In the genomic region with DNA sequence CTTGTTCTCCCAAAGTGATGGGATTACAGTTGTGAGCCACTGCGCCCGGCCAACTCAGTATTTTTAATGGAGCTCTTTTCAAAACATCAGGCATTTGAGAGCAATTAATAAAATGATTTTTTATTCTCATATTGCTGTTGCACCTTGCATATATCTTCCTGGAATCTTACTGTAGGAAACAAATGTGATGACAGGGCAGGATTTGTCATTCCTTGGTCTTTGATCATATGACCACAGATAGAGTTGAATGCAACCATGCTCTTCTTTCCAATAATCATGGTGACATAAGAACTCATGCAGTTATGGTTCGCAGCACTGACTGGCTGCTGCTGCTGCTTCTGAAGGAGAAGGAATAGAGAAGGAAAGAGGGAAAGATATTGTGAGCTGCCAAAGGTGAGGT, we compare ENCODE assay signal across 3 cellular contexts.
TF ChIP-seq lines count a peak whose summit lies in the region.

No MANE protein-coding gene starts in this region.

TF ChIP-seq in A549, 52 proteins besides CTCF, POLR2A, EP300 and RAD21:
- TF ChIP-seq, protein P1, sequence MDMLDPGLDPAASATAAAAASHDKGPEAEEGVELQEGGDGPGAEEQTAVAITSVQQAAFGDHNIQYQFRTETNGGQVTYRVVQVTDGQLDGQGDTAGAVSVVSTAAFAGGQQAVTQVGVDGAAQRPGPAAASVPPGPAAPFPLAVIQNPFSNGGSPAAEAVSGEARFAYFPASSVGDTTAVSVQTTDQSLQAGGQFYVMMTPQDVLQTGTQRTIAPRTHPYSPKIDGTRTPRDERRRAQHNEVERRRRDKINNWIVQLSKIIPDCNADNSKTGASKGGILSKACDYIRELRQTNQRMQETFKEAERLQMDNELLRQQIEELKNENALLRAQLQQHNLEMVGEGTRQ (IDR thresholded peaks at IDR 0.05) = no peak
- no peak for TF ChIP-seq TP53 (CRISPR knock-in tag; IDR thresholded peaks at IDR 0.05)
- no peak for TF ChIP-seq CHD4 (IDR thresholded peaks at IDR 0.05; ENCODE audit: borderline replicate concordance)
- TF ChIP-seq CHD2 (IDR thresholded peaks at IDR 0.05; ENCODE audit: low read length, partially characterized antibody) = no peak
- no peak for TF ChIP-seq RNF2 (IDR thresholded peaks at IDR 0.05; ENCODE audit: borderline replicate concordance, low read depth)
- TF ChIP-seq, protein P2, sequence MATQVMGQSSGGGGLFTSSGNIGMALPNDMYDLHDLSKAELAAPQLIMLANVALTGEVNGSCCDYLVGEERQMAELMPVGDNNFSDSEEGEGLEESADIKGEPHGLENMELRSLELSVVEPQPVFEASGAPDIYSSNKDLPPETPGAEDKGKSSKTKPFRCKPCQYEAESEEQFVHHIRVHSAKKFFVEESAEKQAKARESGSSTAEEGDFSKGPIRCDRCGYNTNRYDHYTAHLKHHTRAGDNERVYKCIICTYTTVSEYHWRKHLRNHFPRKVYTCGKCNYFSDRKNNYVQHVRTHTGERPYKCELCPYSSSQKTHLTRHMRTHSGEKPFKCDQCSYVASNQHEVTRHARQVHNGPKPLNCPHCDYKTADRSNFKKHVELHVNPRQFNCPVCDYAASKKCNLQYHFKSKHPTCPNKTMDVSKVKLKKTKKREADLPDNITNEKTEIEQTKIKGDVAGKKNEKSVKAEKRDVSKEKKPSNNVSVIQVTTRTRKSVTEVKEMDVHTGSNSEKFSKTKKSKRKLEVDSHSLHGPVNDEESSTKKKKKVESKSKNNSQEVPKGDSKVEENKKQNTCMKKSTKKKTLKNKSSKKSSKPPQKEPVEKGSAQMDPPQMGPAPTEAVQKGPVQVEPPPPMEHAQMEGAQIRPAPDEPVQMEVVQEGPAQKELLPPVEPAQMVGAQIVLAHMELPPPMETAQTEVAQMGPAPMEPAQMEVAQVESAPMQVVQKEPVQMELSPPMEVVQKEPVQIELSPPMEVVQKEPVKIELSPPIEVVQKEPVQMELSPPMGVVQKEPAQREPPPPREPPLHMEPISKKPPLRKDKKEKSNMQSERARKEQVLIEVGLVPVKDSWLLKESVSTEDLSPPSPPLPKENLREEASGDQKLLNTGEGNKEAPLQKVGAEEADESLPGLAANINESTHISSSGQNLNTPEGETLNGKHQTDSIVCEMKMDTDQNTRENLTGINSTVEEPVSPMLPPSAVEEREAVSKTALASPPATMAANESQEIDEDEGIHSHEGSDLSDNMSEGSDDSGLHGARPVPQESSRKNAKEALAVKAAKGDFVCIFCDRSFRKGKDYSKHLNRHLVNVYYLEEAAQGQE (IDR thresholded peaks at IDR 0.05) = no peak
- peak; percentile 72 for TF ChIP-seq MAFK (IDR thresholded peaks at IDR 0.05; ENCODE audit: partially characterized antibody)
- no peak for TF ChIP-seq RCOR1 (IDR thresholded peaks at IDR 0.05; ENCODE audit: low read depth, low read length)

TF ChIP-seq in IMR-90, 13 proteins besides CTCF, POLR2A, EP300 and RAD21:
- peak; percentile 46; the same call in 1 of the 2 replicates for TF ChIP-seq MAFK (IDR thresholded peaks at IDR 0.05; ENCODE audit: low read depth, low read length)
- no peak for TF ChIP-seq FOS (IDR thresholded peaks at IDR 0.05; ENCODE audit: low read depth, low read length)

TF ChIP-seq in K562, 482 proteins besides CTCF, POLR2A, EP300 and RAD21:
- TF ChIP-seq, protein P3, sequence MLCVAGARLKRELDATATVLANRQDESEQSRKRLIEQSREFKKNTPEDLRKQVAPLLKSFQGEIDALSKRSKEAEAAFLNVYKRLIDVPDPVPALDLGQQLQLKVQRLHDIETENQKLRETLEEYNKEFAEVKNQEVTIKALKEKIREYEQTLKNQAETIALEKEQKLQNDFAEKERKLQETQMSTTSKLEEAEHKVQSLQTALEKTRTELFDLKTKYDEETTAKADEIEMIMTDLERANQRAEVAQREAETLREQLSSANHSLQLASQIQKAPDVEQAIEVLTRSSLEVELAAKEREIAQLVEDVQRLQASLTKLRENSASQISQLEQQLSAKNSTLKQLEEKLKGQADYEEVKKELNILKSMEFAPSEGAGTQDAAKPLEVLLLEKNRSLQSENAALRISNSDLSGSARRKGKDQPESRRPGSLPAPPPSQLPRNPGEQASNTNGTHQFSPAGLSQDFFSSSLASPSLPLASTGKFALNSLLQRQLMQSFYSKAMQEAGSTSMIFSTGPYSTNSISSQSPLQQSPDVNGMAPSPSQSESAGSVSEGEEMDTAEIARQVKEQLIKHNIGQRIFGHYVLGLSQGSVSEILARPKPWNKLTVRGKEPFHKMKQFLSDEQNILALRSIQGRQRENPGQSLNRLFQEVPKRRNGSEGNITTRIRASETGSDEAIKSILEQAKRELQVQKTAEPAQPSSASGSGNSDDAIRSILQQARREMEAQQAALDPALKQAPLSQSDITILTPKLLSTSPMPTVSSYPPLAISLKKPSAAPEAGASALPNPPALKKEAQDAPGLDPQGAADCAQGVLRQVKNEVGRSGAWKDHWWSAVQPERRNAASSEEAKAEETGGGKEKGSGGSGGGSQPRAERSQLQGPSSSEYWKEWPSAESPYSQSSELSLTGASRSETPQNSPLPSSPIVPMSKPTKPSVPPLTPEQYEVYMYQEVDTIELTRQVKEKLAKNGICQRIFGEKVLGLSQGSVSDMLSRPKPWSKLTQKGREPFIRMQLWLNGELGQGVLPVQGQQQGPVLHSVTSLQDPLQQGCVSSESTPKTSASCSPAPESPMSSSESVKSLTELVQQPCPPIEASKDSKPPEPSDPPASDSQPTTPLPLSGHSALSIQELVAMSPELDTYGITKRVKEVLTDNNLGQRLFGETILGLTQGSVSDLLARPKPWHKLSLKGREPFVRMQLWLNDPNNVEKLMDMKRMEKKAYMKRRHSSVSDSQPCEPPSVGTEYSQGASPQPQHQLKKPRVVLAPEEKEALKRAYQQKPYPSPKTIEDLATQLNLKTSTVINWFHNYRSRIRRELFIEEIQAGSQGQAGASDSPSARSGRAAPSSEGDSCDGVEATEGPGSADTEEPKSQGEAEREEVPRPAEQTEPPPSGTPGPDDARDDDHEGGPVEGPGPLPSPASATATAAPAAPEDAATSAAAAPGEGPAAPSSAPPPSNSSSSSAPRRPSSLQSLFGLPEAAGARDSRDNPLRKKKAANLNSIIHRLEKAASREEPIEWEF (CRISPR knock-in tag; IDR thresholded peaks at IDR 0.05) = no peak
- TF ChIP-seq GTF2A2 (tag; IDR thresholded peaks at IDR 0.05) (no peak), MEF2D (tag; conservative IDR thresholded peaks at IDR 0.05; ENCODE audit: low read depth) (no peak), RBM39 (optimal IDR thresholded peaks at IDR 0.05; ENCODE audit: low read depth, low read length) (no peak), MAFG (tag; conservative IDR thresholded peaks at IDR 0.05) (0 out of 2 replicates have a peak, but pooled peaks have one; percentile 9), NONO (IDR thresholded peaks at IDR 0.05; ENCODE audit: low read depth in 2 of 2, low read length in 1 of 2) (no peak)
